In the genomic region with DNA sequence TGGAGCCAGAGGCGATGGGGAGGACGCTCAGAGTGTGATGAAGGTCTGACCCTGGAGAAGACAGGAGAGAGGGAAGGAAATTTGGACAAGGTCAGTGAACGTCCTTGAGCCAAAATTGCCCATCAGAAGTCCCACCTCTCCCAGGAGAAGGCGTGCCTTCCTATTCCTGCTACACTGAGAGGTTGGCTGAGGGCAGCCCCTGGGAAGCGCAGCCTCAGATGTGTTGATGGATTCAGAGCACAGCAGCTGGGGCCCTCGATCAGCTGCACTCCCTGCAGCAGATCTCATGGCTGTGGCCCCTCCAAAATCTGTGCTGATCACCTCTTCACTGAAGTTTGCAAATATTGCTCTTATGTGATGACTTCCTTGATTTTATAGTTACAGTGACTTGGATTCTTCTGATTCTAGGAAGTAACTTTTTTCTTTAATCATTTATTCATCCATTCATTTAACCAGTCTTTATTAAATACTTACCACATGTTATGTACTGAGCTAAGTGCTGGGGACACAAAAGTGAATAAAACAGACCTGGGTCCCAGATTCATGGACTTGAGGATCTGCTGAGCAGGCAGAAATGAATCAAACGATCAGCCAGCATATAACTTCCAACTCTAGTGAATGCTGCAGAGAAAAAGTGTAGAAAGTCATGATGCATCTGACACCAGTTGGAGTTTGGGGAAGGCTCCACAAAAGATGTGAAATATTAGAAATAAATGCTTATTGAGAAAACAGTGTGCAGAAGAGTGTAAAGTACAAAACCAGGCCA, we compare ENCODE assay signal across 26 cellular contexts.
DNase-seq lines count a peak whose midpoint lies in the region; ATAC-seq and TF ChIP-seq lines count a peak whose summit lies in the region.
"Had no signal": no experiment of that assay in that cellular context is flagged by ENCODE, and none has a peak within 500 bp of the region (broad histone marks: within the 10 kb centered on the region; RNA-seq: fewer than 3 reads in every experiment).

No MANE protein-coding gene starts in this region.

- no peak overlapping the region for H3K4me3 Mint-ChIP-seq in CD14-positive monocyte
- no peak overlapping the region for H3K4me3 Mint-ChIP-seq in T-helper 17 cell
- H3K4me3 Mint-ChIP-seq: CD4-positive, CD25-positive, alpha-beta regulatory T cell had no signal

- no peak for ATAC-seq in T-helper 17 cell
- ATAC-seq: HCT116, Panc1 had no signal

- no peak overlapping the region for H3K4me3 ChIP-seq in esophagus muscularis mucosa

- H3K27ac Mint-ChIP-seq in CD14-positive monocyte (peak overlapping the region in 6 of 7 donors; percentile 68 to 83 (median 75)), T-helper 17 cell (peak overlapping the region; percentile 62)
- H3K27ac Mint-ChIP-seq: CD4-positive, CD25-positive, alpha-beta regulatory T cell had no signal

- TF ChIP-seq CTCF in CD14-positive monocyte (IDR thresholded peaks at IDR 0.05) (no peak), esophagus muscularis mucosa (IDR thresholded peaks at IDR 0.05) (no peak)

- no peak overlapping the region for H3K27ac ChIP-seq in esophagus muscularis mucosa (replicated peaks in 1 of 4)
- H3K27ac ChIP-seq: 22Rv1, RWPE1 had no signal

- intact Hi-C loops in CD14-positive monocyte (cut with micrococcal nuclease) (no loop called here), esophagus muscularis mucosa (cut with DNase I) (no loop called here)

- peaks cover 8 to 17% (median 11%) of the 10 kb centered on the region in 3 donors for H3K27me3 Mint-ChIP-seq in CD14-positive monocyte (ENCODE audit: low read depth in 3 of 3)
- H3K27me3 Mint-ChIP-seq in T-helper 17 cell: peaks cover 8% of the 10 kb centered on the region

- H3K9me3 ChIP-seq in T-helper 17 cell (ENCODE audit: control insufficient read depth, low read length, poor library complexity, severe bottlenecking) (no peaks in the 10 kb centered on the region), esophagus muscularis mucosa (no peaks in the 10 kb centered on the region)
- H3K9me3 ChIP-seq: BE2C had no signal

- H3K4me1 Mint-ChIP-seq in CD14-positive monocyte: peaks cover 29% of the 10 kb centered on the region
- H3K4me1 Mint-ChIP-seq in T-helper 17 cell: peaks cover 10% of the 10 kb centered on the region

- H3K4me1 ChIP-seq in esophagus muscularis mucosa: peaks cover 6 to 21% (median 19%) of the 10 kb centered on the region in 4 donors

- DNase-seq in DMS 273 (lab: John Stamatoyannopoulos, UW; ENCODE audit: unreplicated experiment) (peak; percentile 33), DMS 273 treated with DMSO at 0.1 percent for 48 hours (lab: John Stamatoyannopoulos, UW) (no peak), CD14-positive monocyte (ENCODE audit: low spot score) (no peak), T-helper 17 cell (no peak), esophagus muscularis mucosa (ENCODE audit: extremely low spot score) (peak; percentile 57), SK-N-DZ (ENCODE audit: low spot score) (no peak), OCI-M1 (lab: John Stamatoyannopoulos, UW) (no peak), middle frontal gyrus (ENCODE audit: extremely low spot score, low spot score) (no peak)
- DNase-seq: ACHN; BE2C; CD4-positive, CD25-positive, alpha-beta regulatory T cell; DMS53; GOT3; NCI-H1092 treated with DMSO at 0.1 percent for 48 hours; NCI-H1436; NCI-H187; NCI-H2081 treated with DMSO at 0.1 percent for 48 hours; NCI-H2171; NCI-H524; NCI-H774; SHP77 had no signal

- no peaks in the 10 kb centered on the region for H3K27me3 ChIP-seq in esophagus muscularis mucosa
- H3K27me3 ChIP-seq: BE2C had no signal

- no peaks in the 10 kb centered on the region for H3K36me3 ChIP-seq in esophagus muscularis mucosa
- H3K36me3 ChIP-seq: BE2C had no signal

- WGBS in esophagus muscularis mucosa: 85% methylated on average over 7 of the region's 7 CpGs

- TF ChIP-seq POLR2A in esophagus muscularis mucosa (IDR thresholded peaks at IDR 0.05; ENCODE audit: low read depth): no peak

- H3K36me3 Mint-ChIP-seq in CD14-positive monocyte: peaks cover 0 to 2% of the 10 kb centered on the region in 2 donors
- no peaks in the 10 kb centered on the region for H3K36me3 Mint-ChIP-seq in T-helper 17 cell (ENCODE audit: low read depth)
- H3K36me3 Mint-ChIP-seq: IgD-negative memory B cell had no signal

- TF ChIP-seq EP300 in esophagus muscularis mucosa (IDR thresholded peaks at IDR 0.05): no peak

- peaks cover 0 to 3% (median 0%) of the 10 kb centered on the region in 7 donors for H3K9me3 Mint-ChIP-seq in CD14-positive monocyte
- H3K9me3 Mint-ChIP-seq: CD4-positive, CD25-positive, alpha-beta regulatory T cell; IgD-negative memory B cell had no signal

Comparison
In these comparisons a context has a peak if more than half of its experiments do, and no peak if none do; other contexts are left out.
1. DNase-seq: peak in DMS 273 (single experiment) and esophagus muscularis mucosa (single experiment); none in DMS 273 treated with DMSO at 0.1 percent for 48 hours (single experiment), CD14-positive monocyte (single experiment), T-helper 17 cell (0 of 3), SK-N-DZ (single experiment), OCI-M1 (single experiment) and middle frontal gyrus (single experiment).